In genomic region chr7:391411-391951, GRCh38 we compare ENCODE assay signal across 17 cellular contexts.
DNase-seq lines count a peak whose midpoint lies in the region; ATAC-seq, FAIRE-seq and TF ChIP-seq lines count a peak whose summit lies in the region.
"Had no signal": no experiment of that assay in that cellular context is flagged by ENCODE, and none has a peak within 500 bp of the region (broad histone marks: within the 10 kb centered on the region; RNA-seq: fewer than 3 reads in every experiment).

No MANE protein-coding gene starts in this region.

- DNase-seq in Right ventricle myocardium superior = peak; percentile 30
- no peak for DNase-seq in heart right ventricle
- DNase-seq in bronchial epithelial cell (ENCODE audit: low read depth) = peak; percentile 68
- DNase-seq in left lobe of liver (ENCODE audit: low spot score) = peak; percentile 35
- DNase-seq in aorta = peak; percentile 37 to 68
- DNase-seq in GM13977 (ENCODE audit: low spot score) = no peak
- no peak for DNase-seq in NCI-H1417 (lab: John Stamatoyannopoulos, UW)
- no peak for DNase-seq in GM03348 (ENCODE audit: low spot score)
- DNase-seq: activated CD4-positive, alpha-beta T cell treated with anti-CD3 and anti-CD28 coated beads, Interleukin-2, amount 50 U/mL, for 48 hours; amygdala; GM23248; mesenchymal stem cell; NCI-H2029 treated with DMSO at 0.1 percent for 48 hours; NCI-H526 treated with DMSO at 0.1 percent for 48 hours; PC-9 had no signal

- intact Hi-C loops in Right ventricle myocardium superior (cut with DNase I) = no loop called here
- intact Hi-C loops in heart right ventricle (cut with DNase I) = no loop called here
- intact Hi-C loops in aorta (cut with DNase I) = no loop called here

- H3K27me3 ChIP-seq in heart right ventricle (peaks cover 0 to 6% (median 0%) of the 10 kb centered on the region in 7 donors), bronchial epithelial cell (ENCODE audit: control insufficient read depth, insufficient read depth, low read length) (no peaks in the 10 kb centered on the region), aorta (ENCODE audit: control insufficient read depth in 1 of 2, insufficient read depth in 2 of 2, low read length in 1 of 2) (no peaks in the 10 kb centered on the region)

- WGBS in heart right ventricle, 2 donors = 92 to 94% methylated on average over 23 to 26 of the region's 26 CpGs
- 90 to 94% methylated on average over 25 to 26 of the region's 26 CpGs for WGBS in aorta, 2 donors

- H3K4me3 ChIP-seq in heart right ventricle (no peak overlapping the region), bronchial epithelial cell (ENCODE audit: low read depth, low read length) (no peak overlapping the region), aorta (ENCODE audit: low read length in 2 of 2) (no peak overlapping the region)
- H3K4me3 ChIP-seq: gastrocnemius medialis, GM12878, GM23248, PC-9 had no signal

- H3K4me1 ChIP-seq in heart right ventricle (peaks cover 0 to 8% (median 0%) of the 10 kb centered on the region in 9 donors), aorta (ENCODE audit: control insufficient read depth in 1 of 2, insufficient read depth in 2 of 2, low read length in 2 of 2) (no peaks in the 10 kb centered on the region)
- H3K4me1 ChIP-seq: gastrocnemius medialis had no signal

- ATAC-seq in Right ventricle myocardium superior (ENCODE audit: poor library complexity) (no peak), heart right ventricle (no peak), left lobe of liver (no peak), aorta (ENCODE audit: low FRiP score) (peak; percentile 36)
- ATAC-seq: gastrocnemius medialis, GM12878 had no signal

- TF ChIP-seq CTCF in heart right ventricle (IDR thresholded peaks at IDR 0.05) (no peak), bronchial epithelial cell (IDR thresholded peaks at IDR 0.05; ENCODE audit: insufficient read depth, low read length, severe bottlenecking) (no peak), GM13977 (IDR thresholded peaks at IDR 0.05; ENCODE audit: extremely low read depth, insufficient read depth, missing control alignments) (no peak)

- in situ Hi-C loops in GM13977 (cut with MboI; ENCODE audit: low pct_unique_long_range_greater_than_20kb, low sequenced_read_pairs, unreplicated experiment) = no loop called here

- no peaks in the 10 kb centered on the region for H3K36me3 ChIP-seq in heart right ventricle
- H3K36me3 ChIP-seq in bronchial epithelial cell (ENCODE audit: control insufficient read depth, insufficient read depth, low read length) = no peaks in the 10 kb centered on the region
- H3K36me3 ChIP-seq in aorta (ENCODE audit: control insufficient read depth in 1 of 2, insufficient read depth in 2 of 2, low read length in 1 of 2) = no peaks in the 10 kb centered on the region
- H3K36me3 ChIP-seq: gastrocnemius medialis had no signal

- no peak for FAIRE-seq in bronchial epithelial cell (lab: Jason Lieb, UNC)
- FAIRE-seq: GM12878 had no signal

- H3K9me3 ChIP-seq in heart right ventricle (peaks cover 0 to 39% (median 15%) of the 10 kb centered on the region in 11 donors), aorta (ENCODE audit: control insufficient read depth, low read length) (no peaks in the 10 kb centered on the region)
- H3K9me3 ChIP-seq: gastrocnemius medialis had no signal

- no peak overlapping the region for H3K27ac ChIP-seq in heart right ventricle
- no peak overlapping the region for H3K27ac ChIP-seq in aorta (ENCODE audit: low read depth in 1 of 2, low read length in 2 of 2)
- H3K27ac ChIP-seq: gastrocnemius medialis, GM23248, PC-9 had no signal

Comparison
In these comparisons a context has a peak if more than half of its experiments do, and no peak if none do; other contexts are left out.
1. DNase-seq: peak in Right ventricle myocardium superior (single experiment), bronchial epithelial cell (single experiment), left lobe of liver (single experiment) and aorta (2 of 2); none in heart right ventricle (0 of 2), GM13977 (single experiment), NCI-H1417 (0 of 3) and GM03348 (single experiment).